9 cellular contexts compared by ENCODE assay signal in genomic region chr11:37666960-37667359, GRCh38.
"Had no signal": no experiment of that assay in that cellular context is flagged by ENCODE, and none has a peak within 500 bp of the region (broad histone marks: within the 10 kb centered on the region; RNA-seq: fewer than 3 reads in every experiment).

No MANE protein-coding gene starts in this region.

- H3K4me1 ChIP-seq: HAP-1 had no signal

- H3K4me1 Mint-ChIP-seq: GM23338, H9 had no signal

- H3K9me3 ChIP-seq: HAP-1 had no signal

- H3K4me2 ChIP-seq: GM23338 had no signal

- H3K9me3 Mint-ChIP-seq: GM23338, H9, HFFc6 had no signal

- H2AFZ ChIP-seq: GM23248, GM23338 had no signal

- H3K9ac ChIP-seq: GM23248 had no signal

- H3K36me3 ChIP-seq: HAP-1 had no signal

- H3K4me3 ChIP-seq: GM23248, GM23338, HAP-1 had no signal

- DNase-seq: GM23248, GOT3, H7, H9, HCEC 1CT, HFFc6 had no signal

- H3K27ac Mint-ChIP-seq: GM23338, H9, HFFc6 had no signal

- H3K4me3 Mint-ChIP-seq: GM23338, H9, HFFc6 had no signal

- H3K27ac ChIP-seq: GM23248 had no signal

- ATAC-seq: GM23338, HCT116 had no signal
